24 cellular contexts compared by ENCODE assay signal in genomic region chr2:202432776-202433175, GRCh38.
"Had no signal": no experiment of that assay in that cellular context is flagged by ENCODE, and none has a peak within 500 bp of the region (broad histone marks: within the 10 kb centered on the region; RNA-seq: fewer than 3 reads in every experiment).

No MANE protein-coding gene starts in this region.

- H3K27ac ChIP-seq: coronary artery, dorsolateral prefrontal cortex, gastrocnemius medialis, hepatocyte, neutrophil, right lobe of liver, skin epidermis had no signal

- FAIRE-seq: keratinocyte had no signal

- H3K27me3 ChIP-seq: dorsolateral prefrontal cortex, gastrocnemius medialis, hepatocyte, neutrophil, right lobe of liver, upper lobe of left lung had no signal

- ATAC-seq: activated CD4-positive, alpha-beta T cell treated with anti-CD3 and anti-CD28 coated beads for 36 hours; activated CD8-positive, alpha-beta memory T cell treated with anti-CD3 and anti-CD28 coated beads, Interleukin-2, amount 10 ng/mL, durations not matched to agents 7 days and 5 days; activated CD8-positive, alpha-beta T cell treated with anti-CD3 and anti-CD28 coated beads, Interleukin-2, amount 10 ng/mL, durations not matched to agents 7 days and 5 days; activated naive CD8-positive, alpha-beta T cell treated with anti-CD3 and anti-CD28 coated beads, Interleukin-2, amount 50 U/mL, for 24 hours; effector memory CD8-positive, alpha-beta T cell; gastrocnemius medialis; left cardiac atrium; right lobe of liver; stimulated activated naive CD8-positive, alpha-beta T cell treated with anti-CD3 and anti-CD28 coated beads, Interleukin-15, Interleukin-2, amounts not matched to agents 100 U/mL and 50 U/mL, for 24 hours had no signal

- H3K4me3 ChIP-seq: coronary artery, dorsolateral prefrontal cortex, gastrocnemius medialis, hepatocyte, right lobe of liver, skin epidermis, upper lobe of left lung had no signal

- H3K36me3 ChIP-seq: gastrocnemius medialis, neutrophil, right lobe of liver, upper lobe of left lung had no signal

- DNase-seq: activated CD4-positive, alpha-beta T cell treated with anti-CD3 and anti-CD28 coated beads for 36 hours; activated CD4-positive, CD25-positive, alpha-beta regulatory T cell; activated CD8-positive, alpha-beta memory T cell treated with anti-CD3 and anti-CD28 coated beads, Interleukin-2, amount 10 ng/mL, durations not matched to agents 7 days and 5 days; activated CD8-positive, alpha-beta T cell treated with anti-CD3 and anti-CD28 coated beads, Interleukin-2, amount 10 ng/mL, durations not matched to agents 7 days and 5 days; activated naive CD8-positive, alpha-beta T cell treated with anti-CD3 and anti-CD28 coated beads, Interleukin-2, amount 50 U/mL, for 24 hours; activated T-cell treated with anti-CD3 and anti-CD28 coated beads, Interleukin-2, amount 50 U/mL, for 48 hours; cerebellar nuclear complex; dorsolateral prefrontal cortex; effector memory CD8-positive, alpha-beta T cell; erythroblast; gastrocnemius medialis; left cardiac atrium; naive B cell; nephron progenitor cell; right lobe of liver; stimulated activated CD4-positive, alpha-beta T cell treated with anti-CD3 and anti-CD28 coated beads, Interleukin-12 subunit alpha, Interleukin-12 subunit beta, amount 100 ng/mL, for 4 hours; stimulated activated CD4-positive, alpha-beta T cell treated with anti-CD3 and anti-CD28 coated beads, Interleukin-4, amount 100 ng/mL, for 1 hour; stimulated activated naive CD8-positive, alpha-beta T cell treated with anti-CD3 and anti-CD28 coated beads, Interleukin-15, Interleukin-2, amounts not matched to agents 100 U/mL and 50 U/mL, for 24 hours; upper lobe of left lung had no signal
